6 cellular contexts compared by ENCODE assay signal in the genomic region with DNA sequence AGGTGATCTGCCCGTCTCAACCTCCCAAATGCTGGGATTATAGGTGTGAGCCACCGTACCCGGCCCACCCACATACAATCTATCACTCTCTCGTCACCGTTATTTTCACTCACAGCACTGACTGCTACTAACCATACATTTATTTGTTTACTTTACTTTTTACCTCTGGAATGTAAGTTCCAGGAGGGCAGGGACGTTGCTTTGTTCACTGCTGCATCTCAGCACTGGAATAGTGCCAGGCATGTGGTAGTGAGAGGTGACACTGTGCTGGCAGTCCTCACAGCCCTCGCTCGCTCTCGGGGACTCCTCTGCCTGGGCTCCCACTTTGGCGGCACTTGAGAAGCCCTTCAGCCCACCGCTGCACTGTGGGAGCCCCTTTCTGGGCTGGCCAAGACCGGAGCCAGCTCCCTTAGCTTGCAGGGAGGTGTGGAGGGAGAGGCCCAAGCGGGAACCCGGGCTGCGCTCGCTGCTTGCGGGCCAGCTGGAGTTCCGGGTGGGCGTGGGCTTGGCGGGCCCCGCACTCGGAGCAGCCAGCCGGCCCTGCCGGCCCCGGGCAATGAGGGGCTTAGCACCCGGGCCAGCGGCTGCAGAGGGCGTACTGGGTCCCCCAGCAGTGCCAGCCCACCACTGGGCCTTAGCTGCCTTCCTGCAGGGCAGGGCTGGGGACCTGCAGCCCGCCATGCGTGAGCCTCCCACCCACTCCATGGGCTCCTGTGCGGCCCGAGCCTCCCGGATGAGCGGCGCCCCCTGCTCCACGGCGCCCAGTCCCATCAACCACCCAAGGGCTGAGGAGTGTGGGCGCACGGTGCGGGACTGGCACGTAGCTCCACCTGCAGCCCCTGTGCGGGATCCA. TPM values are rescaled to one million over a fixed set of nuclear protein-coding genes. Genes with fewer than 3 reads are reported as not detected.
DNase-seq lines count a peak whose midpoint lies in the region; ATAC-seq, FAIRE-seq and TF ChIP-seq lines count a peak whose summit lies in the region.
"Not testable (repeated sequence)": the region's sequence is repeated elsewhere in the genome, so short reads cannot be mapped to it uniquely, and the experiment has no call there.

No MANE protein-coding gene starts in this region.

- not testable (repeated sequence) for H3K14ac ChIP-seq in H9 (ENCODE audit: insufficient read depth, low read length); neuronal stem cell (ENCODE audit: low read length)

- H2BK120ac ChIP-seq in H9 (ENCODE audit: low read depth, low read length, poor library complexity, severe bottlenecking); neuronal stem cell (ENCODE audit: low read depth, low read length): not testable (repeated sequence)

- H3K27ac ChIP-seq in H9 (ENCODE audit: insufficient read length, low read depth, low read length); neuronal stem cell (replicated peaks; ENCODE audit: low read length): not testable (repeated sequence)
- peak overlapping the region; percentile 32; the same call in 1 of the 2 replicates for H3K27ac ChIP-seq in VCaP
- peak overlapping the region; percentile 61 for H3K27ac ChIP-seq in HepG2 (ENCODE audit: extremely low read length, insufficient read depth, low read length)

- not testable (repeated sequence) for H3K23ac ChIP-seq in H9 (ENCODE audit: insufficient read length, low read depth, low read length); neuronal stem cell (ENCODE audit: low read depth, low read length, poor library complexity)

- TF ChIP-seq EP300 in HepG2 (IDR thresholded peaks at IDR 0.05; ENCODE audit: low read depth in 2 of 2, low read length in 2 of 2); HepG2 (CRISPR knock-in tag; IDR thresholded peaks at IDR 0.05; ENCODE audit: borderline replicate concordance): not testable (repeated sequence)

- H3K4me3 ChIP-seq in HepG2 (replicated peaks in 1 of 3; ENCODE audit: insufficient read depth in 1 of 3, low read depth in 2 of 3, low read length in 3 of 3); neuronal stem cell (ENCODE audit: low read length in 2 of 2): not testable (repeated sequence)

- H4K20me1 ChIP-seq in H9 (ENCODE audit: control insufficient read depth, insufficient read depth, insufficient read length); HepG2 (ENCODE audit: insufficient read depth, low read length): not testable (repeated sequence)

- not testable (repeated sequence) for H3K79me1 ChIP-seq in H9 (ENCODE audit: insufficient read depth, low read depth, low read length, poor library complexity, severe bottlenecking); neuronal stem cell (ENCODE audit: low read depth, low read length)

- H3K4me2 ChIP-seq in H9 (ENCODE audit: insufficient read depth, insufficient read length, low read length); neuronal stem cell (ENCODE audit: insufficient read depth, low read length, poor library complexity, severe bottlenecking): not testable (repeated sequence)
- 0 out of 2 replicates have a peak overlapping the region, but pooled peaks have one; percentile 2 for H3K4me2 ChIP-seq in HepG2 (ENCODE audit: low read depth, low read length)

- not testable (repeated sequence) for H3K4me1 ChIP-seq in H9 (ENCODE audit: insufficient read depth, low read length); neuronal stem cell (ENCODE audit: control insufficient read depth in 2 of 2, insufficient read depth in 1 of 2, low read depth in 1 of 2, low read length in 2 of 2)
- peaks cover 75% of the 10 kb centered on the region for H3K4me1 ChIP-seq in HepG2 (ENCODE audit: insufficient read depth, low read length)

- not testable (repeated sequence) for H2BK5ac ChIP-seq in H9 (ENCODE audit: insufficient read length, low read length); neuronal stem cell (ENCODE audit: low read length)

- H2BK15ac ChIP-seq in H9 (ENCODE audit: low read depth, low read length); neuronal stem cell (ENCODE audit: low read length): not testable (repeated sequence)

- H3K56ac ChIP-seq in H9 (ENCODE audit: insufficient read length, low read depth, low read length) = not testable (repeated sequence)

- not testable (repeated sequence) for H3K79me2 ChIP-seq in H9 (ENCODE audit: insufficient read depth, low read length); HepG2 (ENCODE audit: insufficient read depth, low read length)

- not testable (repeated sequence) for DNase-seq in H9; HepG2 (ENCODE audit: low spot score); neuronal stem cell (ENCODE audit: low spot score)
- DNase-seq in chondrocyte (ENCODE audit: low spot score) (peak; percentile 68), Right ventricle myocardium inferior (ENCODE audit: missing footprints) (peak; percentile 13)

- H3K36me3 ChIP-seq in HepG2 (replicated peaks in 1 of 2; ENCODE audit: control insufficient read depth in 1 of 2, insufficient read depth in 2 of 2, low read length in 2 of 2); neuronal stem cell (replicated peaks in 1 of 2; ENCODE audit: control insufficient read depth in 2 of 2, insufficient read depth in 2 of 2, low read length in 2 of 2): not testable (repeated sequence)

- intact Hi-C loops in Right ventricle myocardium inferior (cut with DNase I); HepG2 (cut with micrococcal nuclease; ENCODE audit: unreplicated experiment): not testable (repeated sequence)

- peaks cover 10 to 17% of the 10 kb centered on the region in 2 experiments for H3K4me1 Mint-ChIP-seq in H9
- H3K4me1 Mint-ChIP-seq in chondrocyte (ENCODE audit: low read depth) = not testable (repeated sequence)

- TF ChIP-seq RAD21 in HepG2 (CRISPR knock-in tag; IDR thresholded peaks at IDR 0.05) = not testable (repeated sequence)

- POLR2A ChIA-PET in HepG2 (lab: Yijun Ruan, JAX) = interaction anchor here (0.6 to 2.0 kb wide), 7 partner anchors 9 to 182 kb away, joined by 3 to 12 read pairs (median 4); a partner anchor contains a TSS

- H3K27ac Mint-ChIP-seq in H9 = peak overlapping the region in 2 of 3 experiments; percentile 7 to 48; a peak in 1 of 7 replicates
- H3K27ac Mint-ChIP-seq in chondrocyte (ENCODE audit: unreplicated experiment) = not testable (repeated sequence)

- H3K18ac ChIP-seq in H9 (ENCODE audit: insufficient read length, low read depth, low read length) = not testable (repeated sequence)
- peak overlapping the region; percentile 48 for H3K18ac ChIP-seq in neuronal stem cell (ENCODE audit: low read length)

- not testable (repeated sequence) for TF ChIP-seq CTCF in H9 (conservative IDR thresholded peaks at IDR 0.05); VCaP (conservative IDR thresholded peaks at IDR 0.05); chondrocyte (IDR thresholded peaks at IDR 0.05)
- TF ChIP-seq CTCF in HepG2 (CRISPR knock-in tag; IDR thresholded peaks at IDR 0.05) = 0 out of 2 replicates have a peak, but pooled peaks have one; percentile 10

- WGBS in H9 (ENCODE audit: extremely low coverage, insufficient read length, low lambda C conversion rate) = 100% methylated on average over 2 of the region's 42 CpGs
- WGBS in HepG2 (ENCODE audit: low lambda C conversion rate) = 88% methylated on average over 28 of the region's 42 CpGs
- 100% methylated on average over 2 of the region's 42 CpGs; no CpG with 5 or more reads in 1 of the 2 donors for WGBS in neuronal stem cell (ENCODE audit: extremely low coverage in 2 of 2, insufficient read length in 2 of 2, insufficient replicate concordance in 1 of 2), 2 donors

- not testable (repeated sequence) for H3K27me3 ChIP-seq in H9 (ENCODE audit: insufficient read depth, low read length); HepG2 (ENCODE audit: control insufficient read depth in 1 of 2, insufficient read depth in 2 of 2, low read length in 2 of 2)
- peaks cover 0 to 19% (median 2%) of the 10 kb centered on the region in 3 experiments for H3K27me3 ChIP-seq in neuronal stem cell (ENCODE audit: control insufficient read depth in 3 of 3, insufficient read depth in 3 of 3, low read depth in 1 of 3, low read length in 3 of 3)

- not testable (repeated sequence) for H3K9me3 Mint-ChIP-seq in H9; chondrocyte (ENCODE audit: low read depth)

- H2BK20ac ChIP-seq in H9 (ENCODE audit: low read depth, low read length, poor library complexity, severe bottlenecking) = not testable (repeated sequence)

- not testable (repeated sequence) for H3T11ph ChIP-seq in H9 (ENCODE audit: low read length)

- H3K27me3 Mint-ChIP-seq in H9 (ENCODE audit: low read depth) = peaks cover 37% of the 10 kb centered on the region
- H3K27me3 Mint-ChIP-seq in chondrocyte (ENCODE audit: low read depth) = peaks cover 11% of the 10 kb centered on the region

- H4K5ac ChIP-seq in H9 (ENCODE audit: insufficient read length, low read depth, low read length) = not testable (repeated sequence)

- H4K91ac ChIP-seq in H9 (ENCODE audit: insufficient read length, low read depth, low read length); neuronal stem cell (ENCODE audit: low read depth, low read length, poor library complexity): not testable (repeated sequence)

- in situ Hi-C loops in HepG2 (cut with HindIII; ENCODE audit: extremely low pct_ligation_motif_present, low pct_unique_long_range_greater_than_20kb) = not testable (repeated sequence)

- ATAC-seq in Right ventricle myocardium inferior, HepG2: not testable (repeated sequence)

- H3K9me3 ChIP-seq in H9 (ENCODE audit: control insufficient read depth, low read depth, low read length); HepG2 (ENCODE audit: low read length); neuronal stem cell (replicated peaks in 1 of 2; ENCODE audit: control insufficient read depth in 2 of 2, insufficient read depth in 1 of 2, low read depth in 1 of 2, low read length in 2 of 2): not testable (repeated sequence)

- CTCF ChIA-PET in HepG2 (lab: Yijun Ruan, JAX; ENCODE audit: low intra/inter-chr PET ratio, low total read pairs) = not testable (repeated sequence)

- not testable (repeated sequence) for H3K4me3 Mint-ChIP-seq in H9; chondrocyte (ENCODE audit: unreplicated experiment)

- not testable (repeated sequence) for H2AK5ac ChIP-seq in H9 (ENCODE audit: insufficient read length, low read length); neuronal stem cell (ENCODE audit: low read depth, low read length)

- not testable (repeated sequence) for H3K4ac ChIP-seq in H9 (ENCODE audit: low read depth, low read length); neuronal stem cell (ENCODE audit: low read length)

- H3K23me2 ChIP-seq in H9 (ENCODE audit: insufficient read length, low read depth, low read length, poor library complexity, severe bottlenecking) = not testable (repeated sequence)

- not testable (repeated sequence) for H2AFZ ChIP-seq in H9 (ENCODE audit: low read length); HepG2 (ENCODE audit: low read length); neuronal stem cell (ENCODE audit: low read length)

- not testable (repeated sequence) for H4K8ac ChIP-seq in H9 (replicated peaks; ENCODE audit: insufficient read length, low read depth, low read length); neuronal stem cell (ENCODE audit: low read depth, low read length)

- not testable (repeated sequence) for BruUV-seq in HepG2 (replicated peaks; lab: Mats Ljungman, UMichigan)

- not testable (repeated sequence) for FAIRE-seq in HepG2 (lab: Jason Lieb, UNC)

- H3K9ac ChIP-seq in H9 (ENCODE audit: extremely low read depth, insufficient read length, low read length); HepG2 (ENCODE audit: insufficient read depth, low read depth, low read length); neuronal stem cell (ENCODE audit: low read depth, low read length, poor library complexity): not testable (repeated sequence)

- H2BK12ac ChIP-seq in H9 (ENCODE audit: insufficient read length, low read depth, low read length); neuronal stem cell (ENCODE audit: low read length): not testable (repeated sequence)

- not testable (repeated sequence) for H3K36me3 Mint-ChIP-seq in H9 (ENCODE audit: insufficient read depth in 1 of 3, low read depth in 3 of 3); chondrocyte (ENCODE audit: low read depth)

- TF ChIP-seq POLR2A in HepG2 (IDR thresholded peaks at IDR 0.05; ENCODE audit: insufficient read depth in 1 of 2, low read depth in 2 of 2, low read length in 2 of 2) = not testable (repeated sequence)

RNA-seq across cellular contexts. Expression of a gene that starts 5.0 kb away (rescaled TPM):
- 27.3 and 27.5 TPM in 2 replicates for total RNA-seq in H9 (2021)
- 14.8 to 20.6 TPM (median 18.6 TPM) in 3 replicates for total RNA-seq in chondrocyte
- total RNA-seq in Right ventricle myocardium inferior = 0.70 TPM
- 1.0 and 1.8 TPM in 2 replicates for total RNA-seq in HepG2 (2016; rRNA removed; fragmentation: Illumina TruSeq; extraction: Trizol)
- 0.44 and 1.2 TPM in 2 replicates for total RNA-seq in HepG2 (2016; cell fraction: cytosol; rRNA removed; fragmentation: Illumina TruSeq; extraction: Trizol; ENCODE audit: low read depth)
- total RNA-seq in HepG2 (2016; cell fraction: insoluble cytoplasmic fraction; rRNA removed; fragmentation: Illumina TruSeq; extraction: Trizol) = 0.97 and 2.0 TPM in 2 replicates
- 1.4 and 2.0 TPM in 2 replicates for total RNA-seq in HepG2 (2016; cell fraction: membrane; rRNA removed; fragmentation: Illumina TruSeq; extraction: Trizol)
- total RNA-seq in HepG2 (2016; cell fraction: nucleus; rRNA removed; fragmentation: Illumina TruSeq; extraction: Trizol) = 1.8 and 2.4 TPM in 2 replicates
- polyA plus RNA-seq in HepG2 (2011; rRNA removed) = 3.6 and 5.8 TPM in 2 replicates
- polyA plus RNA-seq in HepG2 (2011; cell fraction: cytosol; rRNA removed) = 3.3 and 4.9 TPM in 2 replicates
- 5.7 and 6.2 TPM in 2 replicates for polyA plus RNA-seq in HepG2 (2011; cell fraction: nucleus; rRNA removed)
- polyA plus RNA-seq in HepG2 (2012) = 3.9 and 7.7 TPM in 2 replicates
- polyA plus RNA-seq in HepG2 (2016; cell fraction: cytosol; fragmentation: Illumina TruSeq; extraction: Trizol; ENCODE audit: low read depth) = 0.99 and 1.1 TPM in 2 replicates
- polyA plus RNA-seq in HepG2 (2016; cell fraction: insoluble cytoplasmic fraction; fragmentation: Illumina TruSeq; extraction: Trizol; ENCODE audit: low read depth) = 0.66 and 0.71 TPM in 2 replicates
- polyA plus RNA-seq in HepG2 (2016; cell fraction: membrane; fragmentation: Illumina TruSeq; extraction: Trizol; ENCODE audit: low read depth) = 0.84 and 1.1 TPM in 2 replicates
- 3.3 and 3.5 TPM in 2 replicates for polyA plus RNA-seq in HepG2 (2016; cell fraction: nucleus; fragmentation: Illumina TruSeq; extraction: Trizol; ENCODE audit: insufficient read depth, low read depth)
- polyA minus RNA-seq in HepG2 (2011; rRNA and poly(A)+ RNA removed; ENCODE audit: low replicate concordance) = 1.3 and 9.8 TPM in 2 replicates
- polyA minus RNA-seq in HepG2 (2011; cell fraction: cytosol; rRNA and poly(A)+ RNA removed) = 3.0 and 3.8 TPM in 2 replicates
- 1.3 and 2.7 TPM in 2 replicates for polyA minus RNA-seq in HepG2 (2011; cell fraction: nucleus; rRNA and poly(A)+ RNA removed)
- polyA plus RNA-seq in neuronal stem cell (2013, experiment 1 of 2) = 34.5 TPM
- polyA plus RNA-seq in neuronal stem cell (2013, experiment 2 of 2) = 33.1 TPM

RNA-seq across cellular contexts. Expression of a gene that starts 20.8 kb away (rescaled TPM):
- total RNA-seq in H9 (2021) (8.3 and 10.1 TPM in 2 replicates), chondrocyte (1.7 to 2.2 TPM (median 2.0 TPM) in 3 replicates), Right ventricle myocardium inferior (0.78 TPM), HepG2 (2016; rRNA removed; fragmentation: Illumina TruSeq; extraction: Trizol) (0.38 and 0.41 TPM in 2 replicates)
- 0.30 TPM in 1 of 2 replicates, not detected in the other for total RNA-seq in HepG2 (2016; cell fraction: cytosol; rRNA removed; fragmentation: Illumina TruSeq; extraction: Trizol; ENCODE audit: low read depth)
- total RNA-seq in HepG2 (2016; cell fraction: insoluble cytoplasmic fraction; rRNA removed; fragmentation: Illumina TruSeq; extraction: Trizol) = 0.22 and 0.37 TPM in 2 replicates
- total RNA-seq in HepG2 (2016; cell fraction: membrane; rRNA removed; fragmentation: Illumina TruSeq; extraction: Trizol) = 0.19 and 0.83 TPM in 2 replicates
- total RNA-seq in HepG2 (2016; cell fraction: nucleus; rRNA removed; fragmentation: Illumina TruSeq; extraction: Trizol) = 0.37 and 0.44 TPM in 2 replicates
- polyA plus RNA-seq in HepG2 (2011; rRNA removed) = 1.1 and 1.9 TPM in 2 replicates
- polyA plus RNA-seq in HepG2 (2011; cell fraction: cytosol; rRNA removed) = 0.42 and 0.63 TPM in 2 replicates
- polyA plus RNA-seq in HepG2 (2011; cell fraction: nucleus; rRNA removed) = 11.3 and 12.6 TPM in 2 replicates
- polyA plus RNA-seq in HepG2 (2012) = 2.4 and 4.7 TPM in 2 replicates
- polyA plus RNA-seq in HepG2 (2016; cell fraction: cytosol; fragmentation: Illumina TruSeq; extraction: Trizol; ENCODE audit: low read depth) = 0.27 TPM in 1 of 2 replicates, not detected in the other
- polyA plus RNA-seq in HepG2 (2016; cell fraction: insoluble cytoplasmic fraction; fragmentation: Illumina TruSeq; extraction: Trizol; ENCODE audit: low read depth) = 0.25 TPM in 1 of 2 replicates, not detected in the other
- 0.40 TPM in 1 of 2 replicates, not detected in the other for polyA plus RNA-seq in HepG2 (2016; cell fraction: membrane; fragmentation: Illumina TruSeq; extraction: Trizol; ENCODE audit: low read depth)
- 0.60 and 1.3 TPM in 2 replicates for polyA plus RNA-seq in HepG2 (2016; cell fraction: nucleus; fragmentation: Illumina TruSeq; extraction: Trizol; ENCODE audit: insufficient read depth, low read depth)
- polyA minus RNA-seq in HepG2 (2011; rRNA and poly(A)+ RNA removed; ENCODE audit: low replicate concordance) = 0.74 and 1.3 TPM in 2 replicates
- polyA minus RNA-seq in HepG2 (2011; cell fraction: cytosol; rRNA and poly(A)+ RNA removed) = 0.26 and 0.69 TPM in 2 replicates
- 1.9 and 2.4 TPM in 2 replicates for polyA minus RNA-seq in HepG2 (2011; cell fraction: nucleus; rRNA and poly(A)+ RNA removed)
- 6.4 TPM for polyA plus RNA-seq in neuronal stem cell (2013, experiment 1 of 2)
- 7.5 TPM for polyA plus RNA-seq in neuronal stem cell (2013, experiment 2 of 2)

RNA-seq across cellular contexts. Expression of a gene that starts 23.5 kb away (rescaled TPM):
- total RNA-seq in H9 (2021) = 127 and 130 TPM in 2 replicates
- total RNA-seq in chondrocyte = 340 to 401 TPM (median 342 TPM) in 3 replicates
- 150 TPM for total RNA-seq in Right ventricle myocardium inferior
- 41.2 and 86.6 TPM in 2 replicates for total RNA-seq in HepG2 (2016; rRNA removed; fragmentation: Illumina TruSeq; extraction: Trizol)
- 14.7 and 16.4 TPM in 2 replicates for total RNA-seq in HepG2 (2016; cell fraction: cytosol; rRNA removed; fragmentation: Illumina TruSeq; extraction: Trizol; ENCODE audit: low read depth)
- 36.4 and 95.6 TPM in 2 replicates for total RNA-seq in HepG2 (2016; cell fraction: insoluble cytoplasmic fraction; rRNA removed; fragmentation: Illumina TruSeq; extraction: Trizol)
- total RNA-seq in HepG2 (2016; cell fraction: membrane; rRNA removed; fragmentation: Illumina TruSeq; extraction: Trizol) = 24.9 and 32.7 TPM in 2 replicates
- 81.7 and 101 TPM in 2 replicates for total RNA-seq in HepG2 (2016; cell fraction: nucleus; rRNA removed; fragmentation: Illumina TruSeq; extraction: Trizol)
- 143 and 195 TPM in 2 replicates for polyA plus RNA-seq in HepG2 (2011; rRNA removed)
- 82.9 and 130 TPM in 2 replicates for polyA plus RNA-seq in HepG2 (2011; cell fraction: cytosol; rRNA removed)
- polyA plus RNA-seq in HepG2 (2011; cell fraction: nucleus; rRNA removed) = 653 and 705 TPM in 2 replicates
- polyA plus RNA-seq in HepG2 (2012) = 166 and 219 TPM in 2 replicates
- 23.3 and 23.7 TPM in 2 replicates for polyA plus RNA-seq in HepG2 (2016; cell fraction: cytosol; fragmentation: Illumina TruSeq; extraction: Trizol; ENCODE audit: low read depth)
- 50.3 and 62.4 TPM in 2 replicates for polyA plus RNA-seq in HepG2 (2016; cell fraction: insoluble cytoplasmic fraction; fragmentation: Illumina TruSeq; extraction: Trizol; ENCODE audit: low read depth)
- polyA plus RNA-seq in HepG2 (2016; cell fraction: membrane; fragmentation: Illumina TruSeq; extraction: Trizol; ENCODE audit: low read depth) = 32.0 and 32.7 TPM in 2 replicates
- 211 and 219 TPM in 2 replicates for polyA plus RNA-seq in HepG2 (2016; cell fraction: nucleus; fragmentation: Illumina TruSeq; extraction: Trizol; ENCODE audit: insufficient read depth, low read depth)
- 65.4 and 170 TPM in 2 replicates for polyA minus RNA-seq in HepG2 (2011; rRNA and poly(A)+ RNA removed; ENCODE audit: low replicate concordance)
- 146 and 172 TPM in 2 replicates for polyA minus RNA-seq in HepG2 (2011; cell fraction: cytosol; rRNA and poly(A)+ RNA removed)
- polyA minus RNA-seq in HepG2 (2011; cell fraction: nucleus; rRNA and poly(A)+ RNA removed) = 48.2 and 74.1 TPM in 2 replicates
- 54.1 TPM for polyA plus RNA-seq in neuronal stem cell (2013, experiment 1 of 2)
- 53.7 TPM for polyA plus RNA-seq in neuronal stem cell (2013, experiment 2 of 2)

RNA-seq across cellular contexts. Expression of a gene that starts 44.0 kb away (rescaled TPM):
- 227 and 235 TPM in 2 replicates for total RNA-seq in H9 (2021)
- total RNA-seq in chondrocyte = 78.6 to 95.5 TPM (median 84.1 TPM) in 3 replicates
- total RNA-seq in Right ventricle myocardium inferior = 50.6 TPM
- total RNA-seq in HepG2 (2016; rRNA removed; fragmentation: Illumina TruSeq; extraction: Trizol) = 119 and 151 TPM in 2 replicates
- 410 and 476 TPM in 2 replicates for total RNA-seq in HepG2 (2016; cell fraction: cytosol; rRNA removed; fragmentation: Illumina TruSeq; extraction: Trizol; ENCODE audit: low read depth)
- total RNA-seq in HepG2 (2016; cell fraction: insoluble cytoplasmic fraction; rRNA removed; fragmentation: Illumina TruSeq; extraction: Trizol) = 99.0 and 156 TPM in 2 replicates
- total RNA-seq in HepG2 (2016; cell fraction: membrane; rRNA removed; fragmentation: Illumina TruSeq; extraction: Trizol) = 478 and 550 TPM in 2 replicates
- 88.4 and 102 TPM in 2 replicates for total RNA-seq in HepG2 (2016; cell fraction: nucleus; rRNA removed; fragmentation: Illumina TruSeq; extraction: Trizol)
- 144 and 164 TPM in 2 replicates for polyA plus RNA-seq in HepG2 (2011; rRNA removed)
- 120 and 173 TPM in 2 replicates for polyA plus RNA-seq in HepG2 (2011; cell fraction: cytosol; rRNA removed)
- 432 and 489 TPM in 2 replicates for polyA plus RNA-seq in HepG2 (2011; cell fraction: nucleus; rRNA removed)
- polyA plus RNA-seq in HepG2 (2012) = 90.6 and 129 TPM in 2 replicates
- polyA plus RNA-seq in HepG2 (2016; cell fraction: cytosol; fragmentation: Illumina TruSeq; extraction: Trizol; ENCODE audit: low read depth) = 809 and 889 TPM in 2 replicates
- polyA plus RNA-seq in HepG2 (2016; cell fraction: insoluble cytoplasmic fraction; fragmentation: Illumina TruSeq; extraction: Trizol; ENCODE audit: low read depth) = 161 and 204 TPM in 2 replicates
- polyA plus RNA-seq in HepG2 (2016; cell fraction: membrane; fragmentation: Illumina TruSeq; extraction: Trizol; ENCODE audit: low read depth) = 764 and 806 TPM in 2 replicates
- polyA plus RNA-seq in HepG2 (2016; cell fraction: nucleus; fragmentation: Illumina TruSeq; extraction: Trizol; ENCODE audit: insufficient read depth, low read depth) = 299 and 303 TPM in 2 replicates
- 136 and 157 TPM in 2 replicates for polyA minus RNA-seq in HepG2 (2011; rRNA and poly(A)+ RNA removed; ENCODE audit: low replicate concordance)
- 35.4 and 57.5 TPM in 2 replicates for polyA minus RNA-seq in HepG2 (2011; cell fraction: cytosol; rRNA and poly(A)+ RNA removed)
- polyA minus RNA-seq in HepG2 (2011; cell fraction: nucleus; rRNA and poly(A)+ RNA removed) = 45.3 and 47.1 TPM in 2 replicates
- polyA plus RNA-seq in neuronal stem cell (2013, experiment 1 of 2) = 84.8 TPM
- polyA plus RNA-seq in neuronal stem cell (2013, experiment 2 of 2) = 84.0 TPM
